ENCODE assay signal across 2 cellular contexts in genomic region chr4:5200546-5200945, GRCh38.
TF ChIP-seq lines count a peak whose summit lies in the region.

No MANE protein-coding gene starts in this region.

TF ChIP-seq in IMR-90, 13 proteins besides CTCF, POLR2A, EP300 and RAD21:
- TF ChIP-seq CHD1 (IDR thresholded peaks at IDR 0.05; ENCODE audit: low read depth, low read length) (no peak), MXI1 (IDR thresholded peaks at IDR 0.05; ENCODE audit: borderline replicate concordance, low read depth, low read length) (no peak), NFE2L2 (IDR thresholded peaks at IDR 0.05; ENCODE audit: low read depth, low read length) (no peak), RFX5 (IDR thresholded peaks at IDR 0.05; ENCODE audit: low read depth, low read length) (no peak), BHLHE40 (IDR thresholded peaks at IDR 0.05; ENCODE audit: low read depth, low read length) (no peak)

TF ChIP-seq in H1, 55 proteins besides CTCF, POLR2A, EP300 and RAD21:
- no peak for TF ChIP-seq KDM4A (IDR thresholded peaks at IDR 0.05; ENCODE audit: low read depth, low read length, severe bottlenecking)
- TF ChIP-seq TAF1 (IDR thresholded peaks at IDR 0.05; ENCODE audit: low read depth, low read length) = no peak
- no peak for TF ChIP-seq CREB1 (IDR thresholded peaks at IDR 0.05)
- TF ChIP-seq CTBP2 (IDR thresholded peaks at IDR 0.05; ENCODE audit: borderline replicate concordance, insufficient read depth, insufficient read length, low read length) = no peak
- no peak for TF ChIP-seq JUND (IDR thresholded peaks at IDR 0.05; ENCODE audit: low read length)
- TF ChIP-seq SP2 (IDR thresholded peaks at IDR 0.05; ENCODE audit: low read length) = no peak
- TF ChIP-seq PHF8 (conservative IDR thresholded peaks at IDR 0.05; ENCODE audit: low read depth, low read length) = no peak
- TF ChIP-seq TCF12 (IDR thresholded peaks at IDR 0.05; ENCODE audit: low read depth, low read length) = no peak
- TF ChIP-seq KDM1A (IDR thresholded peaks at IDR 0.05; ENCODE audit: borderline replicate concordance, low read length) = no peak
- TF ChIP-seq SIN3A (conservative IDR thresholded peaks at IDR 0.05 in 1 of 2, IDR thresholded peaks at IDR 0.05 in 1 of 2; ENCODE audit: low read depth in 1 of 2, low read length in 2 of 2) = no peak
- TF ChIP-seq HDAC6 (IDR thresholded peaks at IDR 0.05; ENCODE audit: low read depth, low read length) = no peak
- TF ChIP-seq EGR1 (IDR thresholded peaks at IDR 0.05; ENCODE audit: borderline replicate concordance, low read depth, low read length) = no peak
- no peak for TF ChIP-seq USF2 (IDR thresholded peaks at IDR 0.05; ENCODE audit: low read length)
- TF ChIP-seq CHD2 (IDR thresholded peaks at IDR 0.05; ENCODE audit: low read length) = no peak
- TF ChIP-seq EZH2 (IDR thresholded peaks at IDR 0.05; ENCODE audit: low read depth, low read length, severe bottlenecking) = no peak
- no peak for TF ChIP-seq ZNF274 (IDR thresholded peaks at IDR 0.05; ENCODE audit: borderline replicate concordance, extremely low read depth, low read length)
- no peak for TF ChIP-seq YY1 (IDR thresholded peaks at IDR 0.05; ENCODE audit: low read depth, low read length)
- TF ChIP-seq JUN (IDR thresholded peaks at IDR 0.05; ENCODE audit: low read depth, low read length) = no peak
